In the genomic region with DNA sequence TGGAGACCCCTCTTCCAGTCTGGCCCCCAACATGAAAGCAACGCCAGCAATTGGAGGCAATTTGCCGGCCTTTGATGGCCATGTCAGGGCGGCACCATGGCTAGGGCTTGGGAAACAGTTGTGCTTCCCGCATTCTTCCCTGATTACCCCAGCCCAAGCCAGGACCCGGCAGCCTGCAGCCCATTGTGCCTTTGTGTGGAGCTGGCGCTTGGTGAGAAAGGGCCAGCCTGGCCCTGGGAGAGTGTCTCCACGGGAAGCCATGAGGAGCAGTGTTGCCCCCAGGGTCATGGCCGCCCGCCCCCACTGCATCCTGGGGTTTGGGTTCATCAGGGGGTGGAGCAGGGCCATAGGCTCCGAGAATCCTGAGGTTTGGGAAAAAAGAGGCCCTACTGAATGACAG, we compare ENCODE assay signal across 23 cellular contexts.
"Had no signal": no experiment of that assay in that cellular context is flagged by ENCODE, and none has a peak within 500 bp of the region (broad histone marks: within the 10 kb centered on the region; RNA-seq: fewer than 3 reads in every experiment).

No MANE protein-coding gene starts in this region.

- FAIRE-seq: endometrium, frontal cortex, keratinocyte had no signal

- H3K4me1 ChIP-seq: breast epithelium, right lobe of liver, testis had no signal

- ATAC-seq: activated CD8-positive, alpha-beta T cell treated with anti-CD3 and anti-CD28 coated beads for 36 hours; activated T-cell treated with anti-CD3 and anti-CD28 coated beads, Interleukin-2, amount 50 U/mL, for 4 hours; activated T-helper 17 cell treated with anti-CD3 and anti-CD28 coated beads, Interleukin-2, amount 50 U/mL, for 72 hours; left cardiac atrium; natural killer cell; right lobe of liver; stimulated activated naive CD8-positive, alpha-beta T cell treated with anti-CD3 and anti-CD28 coated beads, Interleukin-15, Interleukin-2, amounts not matched to agents 100 U/mL and 50 U/mL, for 24 hours had no signal

- H3K9me3 ChIP-seq: breast epithelium, neutrophil, right lobe of liver, testis, transverse colon had no signal

- H3K27ac ChIP-seq: breast epithelium, neutrophil, right lobe of liver, testis, transverse colon, WERI-Rb-1 had no signal

- H3K36me3 ChIP-seq: breast epithelium, neutrophil, right lobe of liver, transverse colon, WERI-Rb-1 had no signal

- DNase-seq: activated CD4-positive, alpha-beta T cell treated with anti-CD3 and anti-CD28 coated beads, Interleukin-2, amount 10 ng/mL, durations not matched to agents 7 days and 5 days; activated CD4-positive, CD25-positive, alpha-beta regulatory T cell treated with anti-CD3 and anti-CD28 coated beads, Interleukin-2, amount 50 U/mL, for 72 hours; activated CD8-positive, alpha-beta T cell treated with anti-CD3 and anti-CD28 coated beads for 36 hours; activated gamma-delta T cell treated with Interleukin-2 at 50 U/mL for 16 hours; activated T-cell treated with anti-CD3 and anti-CD28 coated beads, Interleukin-2, amount 50 U/mL, for 4 hours; central memory CD4-positive, alpha-beta T cell; effector CD4-positive, alpha-beta T cell; left cardiac atrium; mammary epithelial cell; natural killer cell; right lobe of liver; stimulated activated CD4-positive, alpha-beta T cell treated with anti-CD3 and anti-CD28 coated beads, Interleukin-2, amount 100 ng/mL, for 48 hours; stimulated activated naive CD8-positive, alpha-beta T cell treated with anti-CD3 and anti-CD28 coated beads, Interleukin-15, Interleukin-2, amounts not matched to agents 100 U/mL and 50 U/mL, for 24 hours; T-helper 9 cell; testis; transverse colon; WERI-Rb-1 had no signal

- H3K27me3 ChIP-seq: breast epithelium, neutrophil, right lobe of liver, testis, transverse colon had no signal

- H3K4me3 ChIP-seq: breast epithelium, right lobe of liver, testis, transverse colon had no signal
